ENCODE assay signal across 15 cellular contexts in the genomic region with DNA sequence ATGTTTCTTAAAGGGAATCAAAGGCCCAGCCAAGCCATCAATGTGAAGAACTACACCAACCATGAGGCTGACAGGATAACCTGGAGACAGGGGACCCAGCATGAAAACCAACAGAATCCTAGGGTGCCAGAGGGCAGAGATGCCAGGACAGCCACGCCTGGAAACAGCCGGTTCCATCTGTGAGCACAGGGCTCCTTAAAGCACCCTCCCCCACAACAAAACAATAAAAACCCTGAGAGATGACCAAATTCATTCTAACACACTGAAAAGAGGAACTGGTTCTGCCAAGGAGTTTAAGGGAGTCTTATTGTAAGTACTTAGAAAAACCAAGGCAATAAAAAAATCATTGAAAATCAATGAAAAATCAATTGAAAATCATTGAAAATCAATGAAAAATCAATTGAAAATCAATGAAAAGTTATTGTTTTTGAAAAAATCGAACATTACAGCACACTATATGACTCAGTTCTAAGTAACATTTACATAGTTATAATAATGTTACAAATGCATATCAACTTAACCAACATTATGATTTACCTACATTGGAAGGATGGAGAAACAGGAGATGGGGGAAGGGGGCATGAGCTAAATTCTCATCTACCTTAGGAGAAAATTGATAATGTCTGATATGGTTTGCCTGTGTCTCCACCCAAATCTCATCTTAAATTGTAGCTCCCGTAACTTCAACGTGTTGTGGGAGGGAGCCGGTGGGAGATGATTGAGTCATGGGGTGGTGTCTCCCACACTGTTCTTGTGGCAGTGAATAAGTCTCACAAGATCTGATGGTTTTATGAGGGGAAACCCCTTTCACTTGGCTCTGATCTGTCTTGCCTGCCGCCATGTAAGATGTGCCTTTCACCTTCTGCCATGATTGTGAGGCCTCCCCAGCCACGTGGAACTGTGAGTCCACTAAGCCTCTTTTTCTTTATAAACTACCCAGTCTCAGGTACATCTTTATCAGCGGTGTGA.
DNase-seq lines count a peak whose midpoint lies in the region; ATAC-seq and TF ChIP-seq lines count a peak whose summit lies in the region.
"Had no signal": no experiment of that assay in that cellular context is flagged by ENCODE, and none has a peak within 500 bp of the region (broad histone marks: within the 10 kb centered on the region; RNA-seq: fewer than 3 reads in every experiment).

No MANE protein-coding gene starts in this region.

- ATAC-seq in lower lobe of right lung (no peak), GM21381 (IDR thresholded peaks at IDR 0.05; ENCODE audit: unreplicated experiment) (no peak)
- ATAC-seq: CD8-positive, alpha-beta T cell had no signal

- H3K79me2 ChIP-seq in GM23248 (ENCODE audit: insufficient read depth), result no peaks in the 10 kb centered on the region

- H3K27ac ChIP-seq in BLaER1 (no peak overlapping the region), GM23248 (no peak overlapping the region), lower lobe of right lung (peak overlapping the region; percentile 1), SJCRH30 (no peak overlapping the region)
- H3K27ac ChIP-seq: colonic mucosa had no signal

- H4K20me1 ChIP-seq in BLaER1, result no peaks in the 10 kb centered on the region
- H4K20me1 ChIP-seq in GM23248 (ENCODE audit: insufficient read depth), result no peaks in the 10 kb centered on the region

- H3F3A ChIP-seq in GM23248 (ENCODE audit: insufficient read depth), result peaks cover 18% of the 10 kb centered on the region

- H3K4me1 ChIP-seq in BLaER1 (peaks cover 9% of the 10 kb centered on the region; the same call in 1 of the 2 replicates), GM23248 (ENCODE audit: insufficient read depth) (peaks cover 29% of the 10 kb centered on the region), lower lobe of right lung (peaks cover 8% of the 10 kb centered on the region), SJCRH30 (no peaks in the 10 kb centered on the region)
- H3K4me1 ChIP-seq: colonic mucosa had no signal

- H2AFZ ChIP-seq in GM23248, result peak overlapping the region; percentile 70

- no peaks in the 10 kb centered on the region for H3K36me3 ChIP-seq in BLaER1
- no peaks in the 10 kb centered on the region for H3K36me3 ChIP-seq in GM23248 (ENCODE audit: low read depth)
- H3K36me3 ChIP-seq in lower lobe of right lung, result no peaks in the 10 kb centered on the region
- H3K36me3 ChIP-seq in SJCRH30, result no peaks in the 10 kb centered on the region
- H3K36me3 ChIP-seq: colonic mucosa had no signal

- no peak overlapping the region; the same call in 1 of the 2 replicates for H3K9ac ChIP-seq in BLaER1
- peak overlapping the region; percentile 54 for H3K9ac ChIP-seq in GM23248

- no peak for TF ChIP-seq CTCF in lower lobe of right lung (IDR thresholded peaks at IDR 0.05)

- intact Hi-C loops in lower lobe of right lung (cut with DNase I), result no loop called here

- DNase-seq in GM23248 (no peak), SKM-1 treated with dmso at 0.1 percent for 144 hours (lab: John Stamatoyannopoulos, UW; ENCODE audit: unreplicated experiment) (peak; percentile 14), lower lobe of right lung (no peak), C1 segment of cervical spinal cord (lab: John Stamatoyannopoulos, UW) (no peak), SJCRH30 (no peak)
- DNase-seq: activated gamma-delta T cell; aorta; CD8-positive, alpha-beta T cell; colonic mucosa; IMR-90; NCI-H1436; SHP77; stimulated activated CD4-positive, alpha-beta T cell treated with anti-CD3 and anti-CD28 coated beads, Interleukin-15, amount 100 ng/mL, for 24 hours had no signal

- 76 to 80% methylated on average over 9 of the region's 9 CpGs for WGBS in GM23248 (ENCODE audit: low coverage in 1 of 2, low lambda C conversion rate in 2 of 2, missing lambda C conversion rate in 2 of 2), 2 experiments

- H3K9me2 ChIP-seq in GM23248 (ENCODE audit: insufficient read depth), result no peaks in the 10 kb centered on the region

- no peaks in the 10 kb centered on the region for H3K27me3 ChIP-seq in BLaER1
- H3K27me3 ChIP-seq in GM23248 (replicated peaks; ENCODE audit: insufficient read depth), result peaks cover 19% of the 10 kb centered on the region; the same call in 1 of the 2 replicates
- no peaks in the 10 kb centered on the region for H3K27me3 ChIP-seq in lower lobe of right lung (ENCODE audit: low read depth)
- no peaks in the 10 kb centered on the region for H3K27me3 ChIP-seq in SJCRH30
- H3K27me3 ChIP-seq: colonic mucosa had no signal

- peaks cover 20% of the 10 kb centered on the region for H3K9me3 ChIP-seq in BLaER1
- no peaks in the 10 kb centered on the region for H3K9me3 ChIP-seq in GM23248 (ENCODE audit: low read depth)
- H3K9me3 ChIP-seq in lower lobe of right lung, result no peaks in the 10 kb centered on the region
- H3K9me3 ChIP-seq in SJCRH30 (replicated peaks), result no peaks in the 10 kb centered on the region
- H3K9me3 ChIP-seq: colonic mucosa had no signal

- H3K4me3 ChIP-seq in BLaER1, result no peak overlapping the region
- H3K4me3 ChIP-seq in GM23248, result peak overlapping the region; percentile 59
- no peak overlapping the region for H3K4me3 ChIP-seq in lower lobe of right lung
- H3K4me3 ChIP-seq in SJCRH30, result no peak overlapping the region
- H3K4me3 ChIP-seq: colonic mucosa had no signal

- in situ Hi-C loops in GM23248 (cut with MboI), result no loop called here

- peak overlapping the region; percentile 49 for H3K4me2 ChIP-seq in BLaER1
- peak overlapping the region; percentile 67 for H3K4me2 ChIP-seq in GM23248 (ENCODE audit: unreplicated experiment)
